ENCODE assay signal across 8 cellular contexts in genomic region chr4:54971474-54971950, GRCh38.
DNase-seq lines count a peak whose midpoint lies in the region; ATAC-seq and TF ChIP-seq lines count a peak whose summit lies in the region.
"Had no signal": no experiment of that assay in that cellular context is flagged by ENCODE, and none has a peak within 500 bp of the region (broad histone marks: within the 10 kb centered on the region; RNA-seq: fewer than 3 reads in every experiment).

No MANE protein-coding gene starts in this region.

- H3K9ac ChIP-seq in GM23248 (no peak overlapping the region), SU-DHL-6 (ENCODE audit: low read length) (no peak overlapping the region)

- intact Hi-C loops in prostate gland (cut with DNase I), result loop anchor here (2.0 kb wide), 1 partner anchor 349 kb away; no protein-coding TSS in a partner anchor

- no peak for ATAC-seq in activated T-helper 17 cell treated with anti-CD3 and anti-CD28 coated beads, Interleukin-2, amount 50 U/mL, for 72 hours (replicated peaks)

- H3K9me3 Mint-ChIP-seq in activated T-helper 17 cell treated with anti-CD3 and anti-CD28 coated beads, Interleukin-2, amount 50 U/mL, for 72 hours, result no peaks in the 10 kb centered on the region
- H3K9me3 Mint-ChIP-seq: activated naive CD4-positive, alpha-beta T cell treated with anti-CD3 and anti-CD28 coated beads, Interleukin-2, amount 50 U/mL, for 72 hours had no signal

- H3K36me3 ChIP-seq in GM23248 (ENCODE audit: low read depth) (no peaks in the 10 kb centered on the region), SU-DHL-6 (ENCODE audit: low read length) (no peaks in the 10 kb centered on the region), prostate gland (no peaks in the 10 kb centered on the region)

- in situ Hi-C loops in GM23248 (cut with MboI), result no loop called here

- H3K27ac ChIP-seq in GM23248 (no peak overlapping the region), SU-DHL-6 (ENCODE audit: low read depth, low read length) (no peak overlapping the region), prostate gland (no peak overlapping the region)

- H3K9me3 ChIP-seq in GM23248 (ENCODE audit: low read depth) (no peaks in the 10 kb centered on the region), SU-DHL-6 (ENCODE audit: insufficient read depth, low read length) (no peaks in the 10 kb centered on the region), prostate gland (no peaks in the 10 kb centered on the region)

- peak overlapping the region; percentile 41; the same call in 1 of the 2 replicates for H3K4me3 ChIP-seq in GM23248
- no peak overlapping the region for H3K4me3 ChIP-seq in SU-DHL-6 (ENCODE audit: insufficient read depth, low read length, poor library complexity, severe bottlenecking)
- no peak overlapping the region for H3K4me3 ChIP-seq in foreskin fibroblast (ENCODE audit: low read depth in 1 of 2, low read length in 2 of 2)
- H3K4me3 ChIP-seq in prostate gland, result no peak overlapping the region

- 3 to 11% methylated on average over 7 of the region's 7 CpGs for WGBS in GM23248 (ENCODE audit: low coverage in 1 of 2, low lambda C conversion rate in 2 of 2, missing lambda C conversion rate in 2 of 2), 2 experiments
- WGBS in prostate gland, result 10% methylated on average over 7 of the region's 7 CpGs

- TF ChIP-seq CTCF in SU-DHL-6 (IDR thresholded peaks at IDR 0.05; ENCODE audit: insufficient read depth, low read length, poor library complexity, severe bottlenecking), result peak; percentile 14
- peak; percentile 55 for TF ChIP-seq CTCF in foreskin fibroblast (IDR thresholded peaks at IDR 0.05; ENCODE audit: low read depth, low read length)
- TF ChIP-seq CTCF in prostate gland (IDR thresholded peaks at IDR 0.05), result peak; percentile 35 to 65 (median 49)

- peak overlapping the region; percentile 63 for H2AFZ ChIP-seq in GM23248
- no peak overlapping the region for H2AFZ ChIP-seq in SU-DHL-6 (ENCODE audit: low read depth, low read length, severe bottlenecking)

- DNase-seq in GM03348 (ENCODE audit: low spot score) (peak; percentile 64), GM23248 (peak; percentile 72), NCI-H1417 (lab: John Stamatoyannopoulos, UW) (peak; percentile 16 to 79 (median 27)), foreskin fibroblast (peak; percentile 29 to 74), prostate gland (ENCODE audit: low spot score) (no peak)

- no peaks in the 10 kb centered on the region for H3K79me2 ChIP-seq in GM23248 (ENCODE audit: insufficient read depth)
- no peaks in the 10 kb centered on the region for H3K79me2 ChIP-seq in SU-DHL-6 (ENCODE audit: insufficient read depth, low read length)

- H3K4me2 ChIP-seq in GM23248 (ENCODE audit: unreplicated experiment) (peak overlapping the region; percentile 80), SU-DHL-6 (ENCODE audit: low read depth, low read length, poor library complexity, severe bottlenecking) (no peak overlapping the region)

- H3K27me3 ChIP-seq in GM23248 (replicated peaks; ENCODE audit: insufficient read depth), result peaks cover 9% of the 10 kb centered on the region; the same call in 1 of the 2 replicates
- no peaks in the 10 kb centered on the region for H3K27me3 ChIP-seq in SU-DHL-6 (ENCODE audit: low read length)
- H3K27me3 ChIP-seq in prostate gland (replicated peaks; ENCODE audit: insufficient read depth), result no peaks in the 10 kb centered on the region

- H4K20me1 ChIP-seq in GM23248 (ENCODE audit: insufficient read depth), result no peaks in the 10 kb centered on the region
- no peaks in the 10 kb centered on the region for H4K20me1 ChIP-seq in SU-DHL-6 (ENCODE audit: low read depth, low read length)

- H3K4me3 Mint-ChIP-seq in activated T-helper 17 cell treated with anti-CD3 and anti-CD28 coated beads, Interleukin-2, amount 50 U/mL, for 72 hours, result no peak overlapping the region

- no peaks in the 10 kb centered on the region for H3K36me3 Mint-ChIP-seq in activated T-helper 17 cell treated with anti-CD3 and anti-CD28 coated beads, Interleukin-2, amount 50 U/mL, for 72 hours (ENCODE audit: low read depth)
- H3K36me3 Mint-ChIP-seq: activated naive CD4-positive, alpha-beta T cell treated with anti-CD3 and anti-CD28 coated beads, Interleukin-2, amount 50 U/mL, for 72 hours had no signal

- no peak overlapping the region for H3K27ac Mint-ChIP-seq in activated T-helper 17 cell treated with anti-CD3 and anti-CD28 coated beads, Interleukin-2, amount 50 U/mL, for 72 hours
- H3K27ac Mint-ChIP-seq: activated naive CD4-positive, alpha-beta T cell treated with anti-CD3 and anti-CD28 coated beads, Interleukin-2, amount 50 U/mL, for 72 hours had no signal

- TF ChIP-seq POLR2A in prostate gland (IDR thresholded peaks at IDR 0.05), result no peak

- peaks cover 9% of the 10 kb centered on the region for H3K27me3 Mint-ChIP-seq in activated T-helper 17 cell treated with anti-CD3 and anti-CD28 coated beads, Interleukin-2, amount 50 U/mL, for 72 hours

- H3K4me1 ChIP-seq in GM23248 (ENCODE audit: insufficient read depth) (no peaks in the 10 kb centered on the region), prostate gland (replicated peaks) (no peaks in the 10 kb centered on the region)

- H3F3A ChIP-seq in GM23248 (ENCODE audit: insufficient read depth) (no peaks in the 10 kb centered on the region), SU-DHL-6 (ENCODE audit: insufficient read depth) (no peaks in the 10 kb centered on the region)

- no peaks in the 10 kb centered on the region for H3K9me2 ChIP-seq in GM23248 (ENCODE audit: insufficient read depth)
- no peaks in the 10 kb centered on the region for H3K9me2 ChIP-seq in SU-DHL-6 (replicated peaks; ENCODE audit: insufficient read depth, low read length)

- H3K4me1 Mint-ChIP-seq in activated T-helper 17 cell treated with anti-CD3 and anti-CD28 coated beads, Interleukin-2, amount 50 U/mL, for 72 hours, result no peaks in the 10 kb centered on the region
